Comparison of ENCODE assay signal across 11 cellular contexts in the genomic region with DNA sequence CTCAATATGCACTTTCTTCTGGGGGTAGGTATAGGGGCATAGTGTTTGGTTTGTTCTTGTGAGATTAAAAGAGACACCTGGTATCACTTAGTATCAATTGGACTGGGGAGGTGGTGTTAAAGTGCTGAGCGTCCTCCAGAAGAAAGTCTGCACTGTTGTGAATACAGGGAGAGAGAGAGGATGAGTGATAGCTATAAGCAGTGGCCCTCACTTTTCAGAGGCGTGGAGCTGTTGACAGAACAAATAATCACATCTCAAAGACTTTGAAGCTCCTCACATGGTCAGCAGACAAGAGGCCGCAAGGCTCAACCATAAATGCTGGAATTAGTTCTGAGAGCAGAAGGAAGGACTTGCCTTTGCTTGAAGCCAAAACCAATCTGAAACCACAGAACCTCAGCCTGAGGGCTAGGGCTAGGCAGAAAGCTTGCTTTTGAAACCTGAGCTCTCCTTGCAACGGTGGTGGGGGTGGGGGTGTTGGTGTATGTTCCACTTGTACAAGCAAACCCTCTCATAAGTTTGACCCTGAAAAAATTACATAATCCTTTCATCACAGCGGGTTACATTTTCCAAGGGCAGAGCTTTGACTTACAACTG.
A peak's percentile ranks its signal among the peaks of the same experiment; 100 is the strongest.
DNase-seq lines count a peak whose midpoint lies in the region; ATAC-seq and TF ChIP-seq lines count a peak whose summit lies in the region.
"Had no signal": no experiment of that assay in that cellular context is flagged by ENCODE, and none has a peak within 500 bp of the region (broad histone marks: within the 10 kb centered on the region; RNA-seq: fewer than 3 reads in every experiment).

No MANE protein-coding gene starts in this region.

- intact Hi-C loops in Calu3 (cut with micrococcal nuclease; ENCODE audit: unreplicated experiment) = no loop called here
- intact Hi-C loops in body of pancreas (cut with DNase I) = no loop called here

- H3K9me3 ChIP-seq in body of pancreas = no peaks in the 10 kb centered on the region
- H3K9me3 ChIP-seq: gastroesophageal sphincter had no signal

- no peak overlapping the region for H3K4me3 Mint-ChIP-seq in Calu3 (ENCODE audit: low read depth, unreplicated experiment)

- H3K27me3 ChIP-seq in body of pancreas (no peaks in the 10 kb centered on the region), H7 (ENCODE audit: control insufficient read depth, insufficient read depth, low read length) (no peaks in the 10 kb centered on the region)
- H3K27me3 ChIP-seq: gastroesophageal sphincter had no signal

- H3K4me3 ChIP-seq in body of pancreas (no peak overlapping the region), H7 (ENCODE audit: insufficient read depth, low read depth, low read length) (no peak overlapping the region)
- H3K4me3 ChIP-seq: gastroesophageal sphincter had no signal

- peaks cover 12% of the 10 kb centered on the region for H3K4me1 ChIP-seq in body of pancreas
- H3K4me1 ChIP-seq: gastroesophageal sphincter had no signal

- H3K9me3 Mint-ChIP-seq in Calu3 (ENCODE audit: low read depth, unreplicated experiment) = no peaks in the 10 kb centered on the region
- H3K9me3 Mint-ChIP-seq: activated naive CD4-positive, alpha-beta T cell treated with anti-CD3 and anti-CD28 coated beads, Interleukin-2, amount 50 U/mL, for 72 hours had no signal

- no peak overlapping the region for H3K27ac Mint-ChIP-seq in Calu3 (ENCODE audit: unreplicated experiment)
- H3K27ac Mint-ChIP-seq: activated naive CD4-positive, alpha-beta T cell treated with anti-CD3 and anti-CD28 coated beads, Interleukin-2, amount 50 U/mL, for 72 hours had no signal

- peak; percentile 89 for ATAC-seq in GM19452 (IDR thresholded peaks at IDR 0.05; ENCODE audit: unreplicated experiment)
- ATAC-seq in body of pancreas = peak; percentile 91
- ATAC-seq: gastroesophageal sphincter had no signal

- TF ChIP-seq POLR2A in body of pancreas (IDR thresholded peaks at IDR 0.05) = peak in 1 of 3 donors; percentile 34

- BruUV-seq in Calu3 (replicated peaks; lab: Mats Ljungman, UMichigan) = no TSS peak

- WGBS in body of pancreas, 2 donors = 14 to 30% methylated on average over 4 to 5 of the region's 5 CpGs

- H3K27me3 Mint-ChIP-seq in Calu3 (ENCODE audit: unreplicated experiment) = no peaks in the 10 kb centered on the region

- DNase-seq in Calu3 (peak; percentile 66), NCI-H187 treated with DMSO at 0.1 percent for 48 hours (lab: John Stamatoyannopoulos, UW) (peak; percentile 13), body of pancreas (peak; percentile 53 to 79 (median 63)), medulla oblongata (ENCODE audit: extremely low spot score) (no peak), H7 (no peak), epidermal melanocyte (ENCODE audit: insufficient read length, low spot score) (no peak), NCI-H2081 (lab: John Stamatoyannopoulos, UW) (no peak)
- DNase-seq: T-helper 9 cell had no signal

- peak overlapping the region; percentile 25 to 72 (median 32) for H3K27ac ChIP-seq in body of pancreas
- H3K27ac ChIP-seq: gastroesophageal sphincter had no signal

- TF ChIP-seq CTCF in Calu3 (IDR thresholded peaks at IDR 0.05; ENCODE audit: unreplicated experiment) (no peak), body of pancreas (IDR thresholded peaks at IDR 0.05) (no peak)

- H3K4me1 Mint-ChIP-seq in Calu3 (ENCODE audit: low read depth, unreplicated experiment) = peaks cover 51% of the 10 kb centered on the region

- H3K36me3 ChIP-seq in body of pancreas (replicated peaks in 1 of 2; ENCODE audit: insufficient read depth in 1 of 2, low read depth in 2 of 2) = no peaks in the 10 kb centered on the region
- H3K36me3 ChIP-seq in H7 (replicated peaks; ENCODE audit: control insufficient read depth, insufficient read depth, low read length) = no peaks in the 10 kb centered on the region
- H3K36me3 ChIP-seq: gastroesophageal sphincter had no signal

- H3K36me3 Mint-ChIP-seq in Calu3 (ENCODE audit: insufficient read depth, unreplicated experiment) = peaks cover 8% of the 10 kb centered on the region
- H3K36me3 Mint-ChIP-seq: activated naive CD4-positive, alpha-beta T cell treated with anti-CD3 and anti-CD28 coated beads, Interleukin-2, amount 50 U/mL, for 72 hours had no signal

- CTCF ChIA-PET in Calu3 (lab: Charles Lee) = interaction anchor here (0.7 to 1.2 kb wide), 2 partner anchors 16 to 21 kb away, joined by 3 read pairs; no protein-coding TSS in a partner anchor

Comparison
In these comparisons a context has a peak if more than half of its experiments do, and no peak if none do; other contexts are left out.
1. DNase-seq: peak in Calu3 (single experiment), NCI-H187 treated with DMSO at 0.1 percent for 48 hours (single experiment) and body of pancreas (4 of 4); none in medulla oblongata (single experiment), H7 (single experiment), epidermal melanocyte (single experiment) and NCI-H2081 (0 of 2).